In genomic region chr12:120012067-120012621, GRCh38 we compare ENCODE assay signal across 9 cellular contexts. TPM values are rescaled to one million over a fixed set of nuclear protein-coding genes. Genes with fewer than 3 reads are reported as not detected.
A peak's percentile ranks its signal among the peaks of the same experiment; 100 is the strongest.
DNase-seq lines count a peak whose midpoint lies in the region; ATAC-seq and TF ChIP-seq lines count a peak whose summit lies in the region.
"Had no signal": no experiment of that assay in that cellular context is flagged by ENCODE, and none has a peak within 500 bp of the region (broad histone marks: within the 10 kb centered on the region; RNA-seq: fewer than 3 reads in every experiment).

No MANE protein-coding gene starts in this region.

- H3K4me1 ChIP-seq in hepatocyte (ENCODE audit: insufficient read depth) (no peaks in the 10 kb centered on the region), right atrium auricular region (no peaks in the 10 kb centered on the region)

- no peaks in the 10 kb centered on the region for H3K79me2 ChIP-seq in hepatocyte

- H3K27ac Mint-ChIP-seq in activated CD8-positive, alpha-beta memory T cell treated with anti-CD3 and anti-CD28 coated beads, Interleukin-2, amount 10 ng/mL, durations not matched to agents 7 days and 5 days: peak overlapping the region; percentile 90
- peak overlapping the region; percentile 97 for H3K27ac Mint-ChIP-seq in stimulated activated naive B cell treated with anti-CD40 and anti-IgM and Interleukin-4, amounts not matched to agents 10 μg/mL and 1 μg/mL and 100 μg/mL, for 72 hours

- 80% methylated on average over 10 of the region's 10 CpGs for WGBS in hepatocyte (ENCODE audit: low lambda C conversion rate, missing lambda C conversion rate)

- CTCF ChIA-PET in activated CD8-positive, alpha-beta memory T cell treated with anti-CD3 and anti-CD28 coated beads, Interleukin-2, amount 10 ng/mL, durations not matched to agents 7 days and 5 days (lab: Charles Lee): interaction anchor here (2.7 kb wide), 1 partner anchor 75 kb away, joined by 10 read pairs; no protein-coding TSS in a partner anchor

- H3K4me3 Mint-ChIP-seq in activated CD8-positive, alpha-beta memory T cell treated with anti-CD3 and anti-CD28 coated beads, Interleukin-2, amount 10 ng/mL, durations not matched to agents 7 days and 5 days: peak overlapping the region; percentile 60
- peak overlapping the region; percentile 52 to 54 for H3K4me3 Mint-ChIP-seq in stimulated activated naive B cell treated with anti-CD40 and anti-IgM and Interleukin-4, amounts not matched to agents 10 μg/mL and 1 μg/mL and 100 μg/mL, for 72 hours

- peaks cover 84% of the 10 kb centered on the region for H3K4me1 Mint-ChIP-seq in activated CD8-positive, alpha-beta memory T cell treated with anti-CD3 and anti-CD28 coated beads, Interleukin-2, amount 10 ng/mL, durations not matched to agents 7 days and 5 days
- H3K4me1 Mint-ChIP-seq in stimulated activated naive B cell treated with anti-CD40 and anti-IgM and Interleukin-4, amounts not matched to agents 10 μg/mL and 1 μg/mL and 100 μg/mL, for 72 hours: peaks cover 24 to 58% of the 10 kb centered on the region in 2 donors

- H3K27ac ChIP-seq in hepatocyte: no peak overlapping the region
- H3K27ac ChIP-seq in right atrium auricular region: no peak overlapping the region

- H2AFZ ChIP-seq in hepatocyte: no peak overlapping the region

- H3K27me3 Mint-ChIP-seq in activated CD8-positive, alpha-beta memory T cell treated with anti-CD3 and anti-CD28 coated beads, Interleukin-2, amount 10 ng/mL, durations not matched to agents 7 days and 5 days: no peaks in the 10 kb centered on the region
- no peaks in the 10 kb centered on the region for H3K27me3 Mint-ChIP-seq in stimulated activated naive B cell treated with anti-CD40 and anti-IgM and Interleukin-4, amounts not matched to agents 10 μg/mL and 1 μg/mL and 100 μg/mL, for 72 hours

- ATAC-seq in GM21717 (IDR thresholded peaks at IDR 0.05; ENCODE audit: unreplicated experiment): peak; percentile 75
- ATAC-seq in activated CD8-positive, alpha-beta memory T cell treated with anti-CD3 and anti-CD28 coated beads, Interleukin-2, amount 10 ng/mL, durations not matched to agents 7 days and 5 days: peak; percentile 79
- peak; percentile 84 to 86 for ATAC-seq in stimulated activated naive B cell treated with anti-CD40 and anti-IgM and Interleukin-4, amounts not matched to agents 10 μg/mL and 1 μg/mL and 100 μg/mL, for 72 hours (replicated peaks)

- DNase-seq in GM10266 (ENCODE audit: extremely low spot score) (peak; percentile 86), HT1080 (ENCODE audit: low read depth) (peak; percentile 56), hepatocyte (ENCODE audit: low spot score) (peak; percentile 38), amniotic stem cell (lab: John Stamatoyannopoulos, UW) (no peak), right atrium auricular region (ENCODE audit: low spot score) (no peak)
- peak; percentile 90 for DNase-seq in activated CD8-positive, alpha-beta memory T cell treated with anti-CD3 and anti-CD28 coated beads, Interleukin-2, amount 10 ng/mL, durations not matched to agents 7 days and 5 days
- DNase-seq in stimulated activated naive B cell treated with anti-CD40 and anti-IgM and Interleukin-4, amounts not matched to agents 10 μg/mL and 1 μg/mL and 100 μg/mL, for 72 hours: peak; percentile 86

- no peaks in the 10 kb centered on the region for H3K9me2 ChIP-seq in hepatocyte (replicated peaks; ENCODE audit: insufficient read depth)

- no peaks in the 10 kb centered on the region for H3K9me3 Mint-ChIP-seq in activated CD8-positive, alpha-beta memory T cell treated with anti-CD3 and anti-CD28 coated beads, Interleukin-2, amount 10 ng/mL, durations not matched to agents 7 days and 5 days (ENCODE audit: low read depth)
- no peaks in the 10 kb centered on the region for H3K9me3 Mint-ChIP-seq in stimulated activated naive B cell treated with anti-CD40 and anti-IgM and Interleukin-4, amounts not matched to agents 10 μg/mL and 1 μg/mL and 100 μg/mL, for 72 hours

- H3K36me3 ChIP-seq in hepatocyte (replicated peaks; ENCODE audit: insufficient read depth, low read depth) (no peaks in the 10 kb centered on the region), right atrium auricular region (no peaks in the 10 kb centered on the region)

- no peaks in the 10 kb centered on the region for H3K9me3 ChIP-seq in hepatocyte (ENCODE audit: low read depth)
- H3K9me3 ChIP-seq in right atrium auricular region: no peaks in the 10 kb centered on the region

- H3K36me3 Mint-ChIP-seq in activated CD8-positive, alpha-beta memory T cell treated with anti-CD3 and anti-CD28 coated beads, Interleukin-2, amount 10 ng/mL, durations not matched to agents 7 days and 5 days: peaks cover 32% of the 10 kb centered on the region
- H3K36me3 Mint-ChIP-seq in stimulated activated naive B cell treated with anti-CD40 and anti-IgM and Interleukin-4, amounts not matched to agents 10 μg/mL and 1 μg/mL and 100 μg/mL, for 72 hours: peaks cover 13 to 24% of the 10 kb centered on the region in 2 donors

- H3K27me3 ChIP-seq in hepatocyte (no peaks in the 10 kb centered on the region), right atrium auricular region (no peaks in the 10 kb centered on the region)

- H3K4me3 ChIP-seq in hepatocyte (no peak overlapping the region), right atrium auricular region (no peak overlapping the region)

- H3K4me2 ChIP-seq in hepatocyte: no peak overlapping the region

- no peaks in the 10 kb centered on the region for H4K20me1 ChIP-seq in hepatocyte (ENCODE audit: insufficient read depth, poor library complexity, severe bottlenecking)

- no peak for TF ChIP-seq CTCF in GM10266 (IDR thresholded peaks at IDR 0.05; ENCODE audit: control insufficient read depth, insufficient read depth, low read depth, missing control alignments)
- no peak for TF ChIP-seq CTCF in hepatocyte (IDR thresholded peaks at IDR 0.05; ENCODE audit: poor library complexity)
- no peak for TF ChIP-seq CTCF in right atrium auricular region (IDR thresholded peaks at IDR 0.05)

RNA-seq across cellular contexts. Expression of gene BICDL1, which starts 23.1 kb away (rescaled TPM):
- not detected in 2 replicates for total RNA-seq in HT1080 (2014; rRNA removed; shearing (Covaris generic))
- polyA plus RNA-seq in HT1080 (2015; cell fraction: cytosol; rRNA removed): 0.06 TPM in 1 of 2 replicates, not detected in the other
- polyA plus RNA-seq in HT1080 (2015; cell fraction: nucleus; rRNA removed): not detected in 2 replicates
- total RNA-seq in activated CD8-positive, alpha-beta memory T cell treated with anti-CD3 and anti-CD28 coated beads, Interleukin-2, amount 10 ng/mL, durations not matched to agents 7 days and 5 days: 10 to 100 TPM; 59.8 to 62.9 TPM
- 7.7 and 10.6 TPM in 2 replicates for total RNA-seq in hepatocyte
- polyA plus RNA-seq in hepatocyte: 21.9 and 26.6 TPM in 2 replicates
- total RNA-seq in right atrium auricular region: 10 to 100 TPM in 1 of 2 donors, 1 to 10 TPM in 1; 9.8 to 47.2 TPM
- total RNA-seq: fibroblast of lung had no signal
- polyA plus RNA-seq: fibroblast of lung had no signal

Comparison
In these comparisons a context has a peak if more than half of its experiments do, and no peak if none do; other contexts are left out.
1. DNase-seq: peak in GM10266 (single experiment), HT1080 (single experiment), activated CD8-positive, alpha-beta memory T cell treated with anti-CD3 and anti-CD28 coated beads, Interleukin-2, amount 10 ng/mL, durations not matched to agents 7 days and 5 days (single experiment), hepatocyte (single experiment) and stimulated activated naive B cell treated with anti-CD40 and anti-IgM and Interleukin-4, amounts not matched to agents 10 μg/mL and 1 μg/mL and 100 μg/mL, for 72 hours (single experiment); none in amniotic stem cell (single experiment) and right atrium auricular region (single experiment).
2. Peak in every context shown above with its lines, with median percentiles within 50 percentile points of each other: ATAC-seq.